ENCODE assay signal across 8 cellular contexts in the genomic region with DNA sequence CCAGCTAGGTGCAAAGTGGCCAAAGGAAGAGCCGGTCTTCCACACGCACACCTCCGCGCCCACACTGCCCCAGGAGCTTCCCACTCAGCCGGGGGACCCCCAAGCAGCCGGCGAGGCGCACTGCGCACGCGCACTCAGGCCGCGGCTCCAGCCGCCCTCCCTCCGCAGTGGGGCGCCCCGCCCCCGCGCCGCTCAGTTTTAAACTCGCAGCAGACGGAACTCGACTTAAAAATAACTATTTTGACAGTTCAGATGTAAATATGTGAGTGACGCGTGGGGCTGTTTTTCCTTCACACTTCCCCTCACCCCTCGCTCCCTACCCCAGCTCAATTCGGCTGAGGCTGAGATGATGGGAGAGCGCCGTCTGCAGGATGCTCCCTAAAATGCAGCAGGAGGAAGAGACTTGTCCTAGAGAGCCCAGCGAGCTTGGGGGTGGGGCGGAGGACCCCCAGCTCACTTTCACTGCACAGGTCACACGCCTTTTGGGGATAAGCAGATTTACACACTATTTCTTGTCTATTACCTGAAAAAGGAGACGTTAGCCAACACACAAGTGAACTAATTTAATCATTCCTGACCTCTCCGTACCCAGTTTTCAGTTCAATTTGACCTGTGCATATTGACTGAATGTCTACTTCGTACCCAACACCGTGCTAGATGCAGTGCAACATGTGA. TPM values are rescaled to one million over a fixed set of nuclear protein-coding genes. Genes with fewer than 3 reads are reported as not detected.
A peak's percentile ranks its signal among the peaks of the same experiment; 100 is the strongest.
DNase-seq lines count a peak whose midpoint lies in the region; ATAC-seq and TF ChIP-seq lines count a peak whose summit lies in the region.

No MANE protein-coding gene starts in this region.

- no peak for ATAC-seq in GM18505 (IDR thresholded peaks at IDR 0.05; ENCODE audit: unreplicated experiment)

- H3K36me3 ChIP-seq in subcutaneous abdominal adipose tissue (ENCODE audit: control insufficient read depth in 5 of 5, insufficient read depth in 5 of 5, low read length in 5 of 5), result no peaks in the 10 kb centered on the region

- no peak overlapping the region for H3K27ac ChIP-seq in subcutaneous abdominal adipose tissue (ENCODE audit: low read depth, low read length)

- peak overlapping the region in 2 of 3 experiments; percentile 65 to 85 for H3K27ac Mint-ChIP-seq in nephron

- no peaks in the 10 kb centered on the region for H3K9me3 Mint-ChIP-seq in nephron

- peaks cover 34% of the 10 kb centered on the region for H3K27me3 Mint-ChIP-seq in nephron (ENCODE audit: low read depth)

- H3K4me3 ChIP-seq in fibroblast of villous mesenchyme (ENCODE audit: low read depth, low read length), result peak overlapping the region; percentile 59
- peak overlapping the region; percentile 56 to 73 (median 65) for H3K4me3 ChIP-seq in subcutaneous abdominal adipose tissue (ENCODE audit: low read depth in 1 of 5, low read length in 5 of 5)

- peaks cover 0 to 12% (median 9%) of the 10 kb centered on the region in 5 donors for H3K4me1 ChIP-seq in subcutaneous abdominal adipose tissue (ENCODE audit: control insufficient read depth in 5 of 5, insufficient read depth in 5 of 5, low read length in 5 of 5)

- H3K9ac ChIP-seq in subcutaneous abdominal adipose tissue (ENCODE audit: low read length in 5 of 5), result peak overlapping the region in 2 of 5 donors; percentile 0 to 57

- H3K27me3 ChIP-seq in subcutaneous abdominal adipose tissue (ENCODE audit: control insufficient read depth in 5 of 5, insufficient read depth in 4 of 5, low read length in 5 of 5), result peaks cover 6 to 25% (median 15%) of the 10 kb centered on the region in 5 donors

- peak; percentile 33 to 49 for DNase-seq in NOMO-1 (lab: John Stamatoyannopoulos, UW; ENCODE audit: unreplicated experiment in 2 of 2)
- peak; percentile 22 for DNase-seq in activated T-helper 9 cell treated with anti-CD3 and anti-CD28 coated beads, Interleukin-2, amount 50 U/mL, for 16 hours (ENCODE audit: low read depth)
- DNase-seq in fibroblast of villous mesenchyme (ENCODE audit: low read depth), result peak; percentile 36
- no peak for DNase-seq in ureter (ENCODE audit: low spot score)

- H3K4me1 Mint-ChIP-seq in nephron, result peaks cover 40% of the 10 kb centered on the region

- no peaks in the 10 kb centered on the region for H3K36me3 Mint-ChIP-seq in nephron (ENCODE audit: low read depth)

- no peaks in the 10 kb centered on the region for H3K9me3 ChIP-seq in subcutaneous abdominal adipose tissue (ENCODE audit: control insufficient read depth in 5 of 5, low read length in 5 of 5)

- TF ChIP-seq CTCF in GM12873 (IDR thresholded peaks at IDR 0.05; ENCODE audit: insufficient read depth, low read depth, low read length, missing control alignments), result peak; percentile 66
- TF ChIP-seq CTCF in fibroblast of villous mesenchyme (IDR thresholded peaks at IDR 0.05; ENCODE audit: insufficient read depth, low read depth, low read length), result peak; percentile 92
- TF ChIP-seq CTCF in nephron (IDR thresholded peaks at IDR 0.05; ENCODE audit: unreplicated experiment in 3 of 3), result peak; percentile 81 to 93 (median 84)

- no peak for TF ChIP-seq POLR2A in GM18505 (IDR thresholded peaks at IDR 0.05; ENCODE audit: borderline replicate concordance, extremely low read depth, insufficient read depth, insufficient read length)

- peak overlapping the region; percentile 85 to 91 (median 88) for H3K4me3 Mint-ChIP-seq in nephron

RNA-seq across cellular contexts. Expression of a gene that starts 8.9 kb away (rescaled TPM):
- total RNA-seq in fibroblast of villous mesenchyme (not detected in 2 replicates), ureter (not detected)

RNA-seq across cellular contexts. Expression of a gene that starts 25.1 kb away (rescaled TPM):
- total RNA-seq in fibroblast of villous mesenchyme (not detected in 2 replicates), ureter (0.16 TPM)
